Comparison of ENCODE assay signal across 8 cellular contexts in genomic region chr1:167936068-167936929, GRCh38. TPM values are rescaled to one million over a fixed set of nuclear protein-coding genes. Genes with fewer than 3 reads are reported as not detected.
DNase-seq lines count a peak whose midpoint lies in the region; ATAC-seq and TF ChIP-seq lines count a peak whose summit lies in the region.

TSS of gene DCAF6 (plus strand) at chr1:167936683. CDS start at chr1:167936912, 229 bp downstream.

- H3K9me3 Mint-ChIP-seq in activated T-helper 17 cell treated with anti-CD3 and anti-CD28 coated beads, Interleukin-2, amount 50 U/mL, for 72 hours: no peaks in the 10 kb centered on the region
- peaks cover 0 to 5% (median 0%) of the 10 kb centered on the region in 11 donors for H3K9me3 Mint-ChIP-seq in naive thymus-derived CD4-positive, alpha-beta T cell
- H3K9me3 Mint-ChIP-seq in stimulated activated naive B cell treated with anti-CD40 and anti-IgM and Interleukin-4, amounts not matched to agents 10 μg/mL and 1 μg/mL and 100 μg/mL, for 72 hours: no peaks in the 10 kb centered on the region

- H3K36me3 Mint-ChIP-seq in activated T-helper 17 cell treated with anti-CD3 and anti-CD28 coated beads, Interleukin-2, amount 50 U/mL, for 72 hours (ENCODE audit: low read depth): peaks cover 30% of the 10 kb centered on the region
- peaks cover 0 to 7% (median 1%) of the 10 kb centered on the region in 5 donors for H3K36me3 Mint-ChIP-seq in naive thymus-derived CD4-positive, alpha-beta T cell
- H3K36me3 Mint-ChIP-seq in stimulated activated naive B cell treated with anti-CD40 and anti-IgM and Interleukin-4, amounts not matched to agents 10 μg/mL and 1 μg/mL and 100 μg/mL, for 72 hours: peaks cover 1 to 3% of the 10 kb centered on the region in 2 donors

- peak within 1 kb of the TSS; percentile 85 for H3K9ac ChIP-seq in fibroblast of lung (ENCODE audit: insufficient read depth, low read length)

- peaks cover 11% of the 10 kb centered on the region for H3K4me1 Mint-ChIP-seq in activated T-helper 17 cell treated with anti-CD3 and anti-CD28 coated beads, Interleukin-2, amount 50 U/mL, for 72 hours
- H3K4me1 Mint-ChIP-seq in naive thymus-derived CD4-positive, alpha-beta T cell: peaks cover 29 to 58% (median 40%) of the 10 kb centered on the region in 7 donors
- peaks cover 11 to 28% of the 10 kb centered on the region in 2 donors for H3K4me1 Mint-ChIP-seq in stimulated activated naive B cell treated with anti-CD40 and anti-IgM and Interleukin-4, amounts not matched to agents 10 μg/mL and 1 μg/mL and 100 μg/mL, for 72 hours

- H4K20me1 ChIP-seq in fibroblast of lung (ENCODE audit: control insufficient read depth, extremely low read depth, insufficient read depth, low read length): peaks cover 2% of the 10 kb centered on the region

- no peaks in the 10 kb centered on the region for H3K36me3 ChIP-seq in fibroblast of lung (ENCODE audit: control insufficient read depth, insufficient read depth, low read length)
- H3K36me3 ChIP-seq in naive thymus-derived CD4-positive, alpha-beta T cell (ENCODE audit: control insufficient read depth in 2 of 3, insufficient read depth in 3 of 3, low read length in 3 of 3): peaks cover 0 to 12% (median 0%) of the 10 kb centered on the region in 3 experiments

- no peaks in the 10 kb centered on the region for H3K9me3 ChIP-seq in fibroblast of lung (ENCODE audit: control insufficient read depth, insufficient read depth, low read depth, low read length)
- H3K9me3 ChIP-seq in naive thymus-derived CD4-positive, alpha-beta T cell (ENCODE audit: control insufficient read depth in 2 of 3, low read length in 3 of 3): no peaks in the 10 kb centered on the region

- TF ChIP-seq CTCF in LNCaP clone FGC (IDR thresholded peaks at IDR 0.05; ENCODE audit: control insufficient read depth, extremely low read depth, insufficient read depth) (no peak), RWPE1 (conservative IDR thresholded peaks at IDR 0.05; ENCODE audit: low read depth) (no peak), fibroblast of lung (conservative IDR thresholded peaks at IDR 0.05 in 1 of 2, IDR thresholded peaks at IDR 0.05 in 1 of 2; ENCODE audit: low read depth in 1 of 2, low read length in 2 of 2) (no peak)

- H3K27ac Mint-ChIP-seq in activated T-helper 17 cell treated with anti-CD3 and anti-CD28 coated beads, Interleukin-2, amount 50 U/mL, for 72 hours: peak within 1 kb of the TSS; percentile 92
- peak within 1 kb of the TSS; percentile 90 to 100 (median 99) for H3K27ac Mint-ChIP-seq in naive thymus-derived CD4-positive, alpha-beta T cell
- peak within 1 kb of the TSS; percentile 100 for H3K27ac Mint-ChIP-seq in stimulated activated naive B cell treated with anti-CD40 and anti-IgM and Interleukin-4, amounts not matched to agents 10 μg/mL and 1 μg/mL and 100 μg/mL, for 72 hours

- peak within 1 kb of the TSS; percentile 94 for H3K4me3 Mint-ChIP-seq in activated T-helper 17 cell treated with anti-CD3 and anti-CD28 coated beads, Interleukin-2, amount 50 U/mL, for 72 hours
- peak within 1 kb of the TSS; percentile 90 to 99 (median 96) for H3K4me3 Mint-ChIP-seq in naive thymus-derived CD4-positive, alpha-beta T cell
- H3K4me3 Mint-ChIP-seq in stimulated activated naive B cell treated with anti-CD40 and anti-IgM and Interleukin-4, amounts not matched to agents 10 μg/mL and 1 μg/mL and 100 μg/mL, for 72 hours: peak within 1 kb of the TSS; percentile 88 to 96

- DNase-seq in Daoy (ENCODE audit: low read depth) (peak; percentile 99), GOT3 (lab: John Stamatoyannopoulos, UW) (peak; percentile 100), LNCaP clone FGC (ENCODE audit: low read depth) (peak; percentile 96), RWPE1 (ENCODE audit: low spot score) (peak; percentile 98), fibroblast of lung (ENCODE audit: low read depth in 2 of 2) (peak; percentile 98 to 99)
- peak; percentile 94 to 99 (median 99) for DNase-seq in naive thymus-derived CD4-positive, alpha-beta T cell
- peak; percentile 98 for DNase-seq in stimulated activated naive B cell treated with anti-CD40 and anti-IgM and Interleukin-4, amounts not matched to agents 10 μg/mL and 1 μg/mL and 100 μg/mL, for 72 hours

- POLR2A ChIA-PET in RWPE1 (lab: Yijun Ruan, JAX; ENCODE audit: low non-redundant PET): interaction anchor here (0.6 to 1.0 kb wide), 3 partner anchors 127 to 221 kb away, joined by 3 read pairs; no protein-coding TSS in a partner anchor
- POLR2A ChIA-PET in naive thymus-derived CD4-positive, alpha-beta T cell (lab: Charles Lee): interaction anchor here (0.5 to 3.0 kb wide), 17 partner anchors 9 to 1953 kb away, joined by 3 to 10 read pairs (median 4); partner anchors contain the start of genes METTL18, MPZL1, POGK and POU2F1

- H3K4me3 ChIP-seq in LNCaP clone FGC (ENCODE audit: low read depth, low read length): peak within 1 kb of the TSS; percentile 90
- peak within 1 kb of the TSS; percentile 85 to 94 (median 88) for H3K4me3 ChIP-seq in fibroblast of lung (replicated peaks in 1 of 4; ENCODE audit: control extremely low read depth in 1 of 4, insufficient read depth in 1 of 4, low read depth in 3 of 4, low read length in 4 of 4)
- H3K4me3 ChIP-seq in naive thymus-derived CD4-positive, alpha-beta T cell (ENCODE audit: low read length): peak within 1 kb of the TSS; percentile 89

- H3K27me3 Mint-ChIP-seq in activated T-helper 17 cell treated with anti-CD3 and anti-CD28 coated beads, Interleukin-2, amount 50 U/mL, for 72 hours: no peaks in the 10 kb centered on the region
- no peaks in the 10 kb centered on the region for H3K27me3 Mint-ChIP-seq in naive thymus-derived CD4-positive, alpha-beta T cell
- no peaks in the 10 kb centered on the region for H3K27me3 Mint-ChIP-seq in stimulated activated naive B cell treated with anti-CD40 and anti-IgM and Interleukin-4, amounts not matched to agents 10 μg/mL and 1 μg/mL and 100 μg/mL, for 72 hours

- intact Hi-C loops in naive thymus-derived CD4-positive, alpha-beta T cell (cut with micrococcal nuclease): loop anchor here (1.0 to 10.0 kb wide), 22 partner anchors 36 to 1859 kb away; partner anchors contain the start of genes SFT2D2 (in 2 of the 2), TADA1 (in 2 of the 2), TIPRL (in 2 of the 2) and ATP1B1 (in 1 of the 2)

- H3K27ac ChIP-seq in RWPE1: peak within 1 kb of the TSS; percentile 97
- H3K27ac ChIP-seq in fibroblast of lung (ENCODE audit: insufficient read depth, low read length): peak within 1 kb of the TSS; percentile 98
- peak within 1 kb of the TSS; percentile 89 for H3K27ac ChIP-seq in naive thymus-derived CD4-positive, alpha-beta T cell (ENCODE audit: low read depth, low read length)

- peak within 1 kb of the TSS; percentile 96 for H3K4me2 ChIP-seq in fibroblast of lung (ENCODE audit: extremely low read depth, insufficient read depth, low read length)

- peak; percentile 86 for ATAC-seq in activated T-helper 17 cell treated with anti-CD3 and anti-CD28 coated beads, Interleukin-2, amount 50 U/mL, for 72 hours (replicated peaks)
- ATAC-seq in naive thymus-derived CD4-positive, alpha-beta T cell: peak; percentile 89
- ATAC-seq in stimulated activated naive B cell treated with anti-CD40 and anti-IgM and Interleukin-4, amounts not matched to agents 10 μg/mL and 1 μg/mL and 100 μg/mL, for 72 hours (replicated peaks): peak; percentile 75 to 81

- peak within 1 kb of the TSS; percentile 84 for H2AFZ ChIP-seq in fibroblast of lung (ENCODE audit: low read length)

- no peaks in the 10 kb centered on the region for H3K4me1 ChIP-seq in fibroblast of lung (ENCODE audit: control insufficient read depth, extremely low read depth, insufficient read depth, low read length)
- H3K4me1 ChIP-seq in naive thymus-derived CD4-positive, alpha-beta T cell (ENCODE audit: control insufficient read depth in 2 of 2, insufficient read depth in 2 of 2, low read length in 2 of 2): peaks cover 18 to 31% of the 10 kb centered on the region in 2 donors

- no peaks in the 10 kb centered on the region for H3K27me3 ChIP-seq in fibroblast of lung (ENCODE audit: control insufficient read depth, insufficient read depth, low read length)
- no peaks in the 10 kb centered on the region for H3K27me3 ChIP-seq in naive thymus-derived CD4-positive, alpha-beta T cell (ENCODE audit: control insufficient read depth in 2 of 2, insufficient read depth in 2 of 2, low read length in 2 of 2)

- CTCF ChIA-PET in RWPE1 (lab: Yijun Ruan, JAX): interaction anchor here (0.6 to 1.2 kb wide), 2 partner anchors 133 to 347 kb away, joined by 3 to 4 read pairs; no protein-coding TSS in a partner anchor
- CTCF ChIA-PET in naive thymus-derived CD4-positive, alpha-beta T cell (lab: Charles Lee): interaction anchor here (0.5 to 1.1 kb wide), 3 partner anchors 13 to 221 kb away, joined by 3 read pairs; no protein-coding TSS in a partner anchor

- H3K79me2 ChIP-seq in fibroblast of lung (ENCODE audit: control insufficient read depth, insufficient read depth, low read length): peaks cover 76% of the 10 kb centered on the region

RNA-seq across cellular contexts. Expression of gene DCAF6, which starts in this region (rescaled TPM):
- total RNA-seq in Daoy (2014; rRNA removed; shearing (Covaris generic)): 20.9 and 26.9 TPM in 2 replicates
- 10 to 100 TPM; 25.9 to 37.3 TPM for total RNA-seq in activated T-helper 17 cell treated with anti-CD3 and anti-CD28 coated beads, Interleukin-2, amount 50 U/mL, for 72 hours
- 64.4 and 71.1 TPM in 2 replicates for total RNA-seq in fibroblast of lung
- 89.9 and 143 TPM in 2 replicates for polyA plus RNA-seq in fibroblast of lung
- 51.6 and 73.7 TPM in 2 replicates for polyA plus RNA-seq in fibroblast of lung (2012)
- polyA minus RNA-seq in fibroblast of lung (ENCODE audit: low replicate concordance): 14.1 and 18.7 TPM in 2 replicates
- total RNA-seq in naive thymus-derived CD4-positive, alpha-beta T cell: 10 to 100 TPM; 27.4 to 32.7 (median 29.1) TPM
- polyA plus RNA-seq in naive thymus-derived CD4-positive, alpha-beta T cell: 10 to 100 TPM in 1 of 2 donors, 1 to 10 TPM in 1; 8.4 to 12.8 TPM

Comparison
In these comparisons a context has a peak if more than half of its experiments do, and no peak if none do; other contexts are left out.
1. Peak in every context shown above with its lines: DNase-seq, ATAC-seq, H3K4me3 ChIP-seq and H3K27ac ChIP-seq.